In genomic region chr9:116193636-116194035, GRCh38 we compare ENCODE assay signal across 15 cellular contexts. TPM values are rescaled to one million over a fixed set of nuclear protein-coding genes. Genes with fewer than 3 reads are reported as not detected.
A peak's percentile ranks its signal among the peaks of the same experiment; 100 is the strongest.
DNase-seq lines count a peak whose midpoint lies in the region; ATAC-seq lines count a peak whose summit lies in the region.
"Had no signal": no experiment of that assay in that cellular context is flagged by ENCODE, and none has a peak within 500 bp of the region (broad histone marks: within the 10 kb centered on the region; RNA-seq: fewer than 3 reads in every experiment).

No MANE protein-coding gene starts in this region.

- H3K79me2 ChIP-seq in ACC112 (ENCODE audit: control insufficient read depth, insufficient read depth, low read length, unreplicated experiment): peaks cover 7% of the 10 kb centered on the region

- peak; percentile 74 for DNase-seq in HS-5 (ENCODE audit: low read depth)
- DNase-seq in astrocyte of the hippocampus (ENCODE audit: low read depth, low spot score): peak; percentile 66
- DNase-seq in glomerular visceral epithelial cell (ENCODE audit: extremely low spot score): peak; percentile 62
- DNase-seq in NCI-H526 (lab: John Stamatoyannopoulos, UW): no peak
- no peak for DNase-seq in activated naive CD4-positive, alpha-beta T cell treated with anti-CD3 and anti-CD28 coated beads, Interleukin-2, amount 50 U/mL, for 72 hours (ENCODE audit: low spot score in 2 of 2)
- DNase-seq: activated naive CD4-positive, alpha-beta T cell treated with anti-CD3 and anti-CD28 coated beads for 36 hours; mesendoderm; NCI-H1105 treated with DMSO at 0.1 percent for 48 hours; sigmoid colon; stimulated activated naive CD8-positive, alpha-beta T cell treated with anti-CD3 and anti-CD28 coated beads, Interleukin-15, Interleukin-2, amounts not matched to agents 100 U/mL and 50 U/mL, for 24 hours had no signal

- peak overlapping the region; percentile 69 for H3K27ac ChIP-seq in ACC112 (ENCODE audit: low read depth, low read length)
- H3K27ac ChIP-seq: sigmoid colon, VCaP had no signal

- H3K36me3 ChIP-seq in ACC112 (ENCODE audit: insufficient read depth, low read length): peaks cover 7% of the 10 kb centered on the region; the same call in 1 of the 2 replicates
- H3K36me3 ChIP-seq: sigmoid colon had no signal

- H2AFZ ChIP-seq in ACC112 (ENCODE audit: low read length, unreplicated experiment): no peak overlapping the region

- no peaks in the 10 kb centered on the region for H3K27me3 ChIP-seq in ACC112 (ENCODE audit: insufficient read depth, low read length)
- H3K27me3 ChIP-seq: sigmoid colon had no signal

- ATAC-seq in GM21447 (IDR thresholded peaks at IDR 0.05; ENCODE audit: unreplicated experiment) (no peak), GM19455 (IDR thresholded peaks at IDR 0.05; ENCODE audit: unreplicated experiment) (no peak)
- no peak for ATAC-seq in activated naive CD4-positive, alpha-beta T cell treated with anti-CD3 and anti-CD28 coated beads, Interleukin-2, amount 50 U/mL, for 72 hours
- ATAC-seq: stimulated activated naive CD8-positive, alpha-beta T cell treated with anti-CD3 and anti-CD28 coated beads, Interleukin-15, Interleukin-2, amounts not matched to agents 100 U/mL and 50 U/mL, for 24 hours had no signal

- no peak overlapping the region for H3K27ac Mint-ChIP-seq in activated naive CD4-positive, alpha-beta T cell treated with anti-CD3 and anti-CD28 coated beads, Interleukin-2, amount 50 U/mL, for 72 hours
- H3K27ac Mint-ChIP-seq: activated naive CD4-positive, alpha-beta T cell treated with anti-CD3 and anti-CD28 coated beads for 36 hours; IgD-negative memory B cell had no signal

- H3K9me3 Mint-ChIP-seq in activated naive CD4-positive, alpha-beta T cell treated with anti-CD3 and anti-CD28 coated beads, Interleukin-2, amount 50 U/mL, for 72 hours: peaks cover 0 to 8% of the 10 kb centered on the region in 2 donors
- H3K9me3 Mint-ChIP-seq: activated naive CD4-positive, alpha-beta T cell treated with anti-CD3 and anti-CD28 coated beads for 36 hours had no signal

- H3K4me1 ChIP-seq in ACC112 (ENCODE audit: control insufficient read depth, insufficient read depth, low read length, unreplicated experiment): peaks cover 59% of the 10 kb centered on the region
- H3K4me1 ChIP-seq: sigmoid colon had no signal

- H3K4me3 ChIP-seq in ACC112 (ENCODE audit: low read depth, low read length): no peak overlapping the region
- H3K4me3 ChIP-seq: sigmoid colon had no signal

- H3K36me3 Mint-ChIP-seq in activated naive CD4-positive, alpha-beta T cell treated with anti-CD3 and anti-CD28 coated beads, Interleukin-2, amount 50 U/mL, for 72 hours: no peaks in the 10 kb centered on the region
- H3K36me3 Mint-ChIP-seq: IgD-negative memory B cell had no signal

RNA-seq across cellular contexts. Expression of gene PAPPA, which starts 40.0 kb away (rescaled TPM):
- total RNA-seq in activated naive CD4-positive, alpha-beta T cell treated with anti-CD3 and anti-CD28 coated beads, Interleukin-2, amount 50 U/mL, for 72 hours: under 1 TPM; 0.30 to 0.37 TPM
- total RNA-seq: activated naive CD4-positive, alpha-beta T cell treated with anti-CD3 and anti-CD28 coated beads for 36 hours had no signal

Comparison
In these comparisons a context has a peak if more than half of its experiments do, and no peak if none do; other contexts are left out.
1. DNase-seq: peak in HS-5 (single experiment), astrocyte of the hippocampus (single experiment) and glomerular visceral epithelial cell (single experiment); none in NCI-H526 (0 of 2) and activated naive CD4-positive, alpha-beta T cell treated with anti-CD3 and anti-CD28 coated beads, Interleukin-2, amount 50 U/mL, for 72 hours (0 of 2).